36 cellular contexts compared by ENCODE assay signal in the genomic region with DNA sequence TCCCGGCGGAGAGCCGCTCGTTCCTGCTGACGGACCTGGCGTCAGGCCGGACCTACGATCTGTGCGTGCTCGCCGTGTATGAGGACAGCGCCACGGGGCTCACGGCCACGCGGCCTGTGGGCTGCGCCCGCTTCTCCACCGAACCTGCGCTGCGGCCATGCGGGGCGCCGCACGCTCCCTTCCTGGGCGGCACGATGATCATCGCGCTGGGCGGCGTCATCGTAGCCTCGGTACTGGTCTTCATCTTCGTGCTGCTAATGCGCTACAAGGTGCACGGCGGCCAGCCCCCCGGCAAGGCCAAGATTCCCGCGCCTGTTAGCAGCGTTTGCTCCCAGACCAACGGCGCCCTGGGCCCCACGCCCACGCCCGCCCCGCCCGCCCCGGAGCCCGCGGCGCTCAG. TPM values are rescaled to one million over a fixed set of nuclear protein-coding genes. Genes with fewer than 3 reads are reported as not detected.
"Had no signal": no experiment of that assay in that cellular context is flagged by ENCODE, and none has a peak within 500 bp of the region (broad histone marks: within the 10 kb centered on the region; RNA-seq: fewer than 3 reads in every experiment).

No MANE protein-coding gene starts in this region.

- H3K27me3 ChIP-seq: adrenal gland, body of pancreas, esophagus squamous epithelium had no signal

- H3K9me3 ChIP-seq: adrenal gland, body of pancreas, esophagus squamous epithelium had no signal

- H3K4me3 Mint-ChIP-seq: activated B cell treated with CpG ODN at 0.5 μM for 24 hours; activated CD4-positive, alpha-beta memory T cell treated with anti-CD3 and anti-CD28 coated beads for 36 hours; activated CD8-positive, alpha-beta memory T cell treated with anti-CD3 and anti-CD28 coated beads, Interleukin-2, amount 10 ng/mL, durations not matched to agents 7 days and 5 days; activated CD8-positive, alpha-beta T cell treated with anti-CD3 and anti-CD28 coated beads, Interleukin-2, amount 10 ng/mL, durations not matched to agents 7 days and 5 days; activated naive CD4-positive, alpha-beta T cell treated with anti-CD3 and anti-CD28 coated beads for 36 hours; activated naive CD4-positive, alpha-beta T cell treated with anti-CD3 and anti-CD28 coated beads, Interleukin-2, amount 50 U/mL, for 24 hours; activated naive CD8-positive, alpha-beta T cell treated with anti-CD3 and anti-CD28 coated beads for 36 hours; activated naive CD8-positive, alpha-beta T cell treated with anti-CD3 and anti-CD28 coated beads, Interleukin-2, amount 50 U/mL, for 24 hours; activated T-helper 1 cell treated with anti-CD3 and anti-CD28 coated beads, Interleukin-12 subunit alpha, Interleukin-12 subunit beta, Interleukin-2, Interleukin-4 antibody, amounts not matched to agents 30 ng/mL and 10 ng/mL and 1 ng/mL, durations not matched to agents 14 hours and 24 hours and 36 hours; T-cell; T-helper 1 cell treated with Interleukin-12 subunit alpha and Interleukin-12 subunit beta and Interleukin-4 antibody, amounts not matched to agents 30 μg/mL and 1 μg/mL, for 36 hours; T-helper 2 cell treated with Interferon-gamma antibody and Interleukin-4, amounts not matched to agents 5 μg/mL and 100 μg/mL, for 36 hours had no signal

- H3K4me1 Mint-ChIP-seq: activated B cell treated with CpG ODN at 0.5 μM for 24 hours; activated naive CD8-positive, alpha-beta T cell treated with anti-CD3 and anti-CD28 coated beads for 36 hours had no signal

- H3K4me1 ChIP-seq: adrenal gland, body of pancreas, esophagus squamous epithelium had no signal

- H3K27ac Mint-ChIP-seq: activated B cell treated with CpG ODN at 0.5 μM for 24 hours; activated CD4-positive, alpha-beta memory T cell treated with anti-CD3 and anti-CD28 coated beads for 36 hours; activated CD8-positive, alpha-beta T cell treated with anti-CD3 and anti-CD28 coated beads, Interleukin-2, amount 10 ng/mL, durations not matched to agents 7 days and 5 days; activated naive CD4-positive, alpha-beta T cell treated with anti-CD3 and anti-CD28 coated beads for 36 hours; activated naive CD8-positive, alpha-beta T cell treated with anti-CD3 and anti-CD28 coated beads for 36 hours; activated naive CD8-positive, alpha-beta T cell treated with anti-CD3 and anti-CD28 coated beads, Interleukin-2, amount 50 U/mL, for 24 hours; activated T-helper 1 cell treated with anti-CD3 and anti-CD28 coated beads, Interleukin-12 subunit alpha, Interleukin-12 subunit beta, Interleukin-2, Interleukin-4 antibody, amounts not matched to agents 30 ng/mL and 10 ng/mL and 1 ng/mL, durations not matched to agents 14 hours and 24 hours and 36 hours; activated T-helper 2 cell treated with anti-CD3 and anti-CD28 coated beads, Interferon-gamma antibody, Interleukin-2, Interleukin-4, amounts not matched to agents 10 μg/mL and 5 μg/mL and 100 μg/mL, durations not matched to agents 14 hours and 24 hours and 36 hours; T-helper 1 cell treated with Interleukin-12 subunit alpha and Interleukin-12 subunit beta and Interleukin-4 antibody, amounts not matched to agents 30 μg/mL and 1 μg/mL, for 36 hours; T-helper 2 cell treated with Interferon-gamma antibody and Interleukin-4, amounts not matched to agents 5 μg/mL and 100 μg/mL, for 36 hours had no signal

- H3K4me3 ChIP-seq: adrenal gland, body of pancreas, esophagus squamous epithelium had no signal

- H3K27me3 Mint-ChIP-seq: activated CD4-positive, alpha-beta memory T cell treated with anti-CD3 and anti-CD28 coated beads for 36 hours; activated naive CD4-positive, alpha-beta T cell treated with anti-CD3 and anti-CD28 coated beads, Interleukin-2, amount 50 U/mL, for 24 hours; activated naive CD8-positive, alpha-beta T cell treated with anti-CD3 and anti-CD28 coated beads for 36 hours; activated naive CD8-positive, alpha-beta T cell treated with anti-CD3 and anti-CD28 coated beads, Interleukin-2, amount 50 U/mL, for 24 hours; T-cell had no signal

- H3K36me3 Mint-ChIP-seq: activated CD4-positive, alpha-beta memory T cell treated with anti-CD3 and anti-CD28 coated beads for 36 hours; activated CD8-positive, alpha-beta memory T cell treated with anti-CD3 and anti-CD28 coated beads, Interleukin-2, amount 10 ng/mL, durations not matched to agents 7 days and 5 days; activated naive CD8-positive, alpha-beta T cell treated with anti-CD3 and anti-CD28 coated beads for 36 hours had no signal

- ATAC-seq: activated CD4-positive, CD25-positive, alpha-beta regulatory T cell treated with anti-CD3 and anti-CD28 coated beads, Interleukin-2, amount 50 U/mL, for 24 hours; activated CD8-positive, alpha-beta memory T cell treated with anti-CD3 and anti-CD28 coated beads, Interleukin-2, amount 10 ng/mL, durations not matched to agents 7 days and 5 days; activated CD8-positive, alpha-beta T cell treated with anti-CD3 and anti-CD28 coated beads, Interleukin-2, amount 10 ng/mL, durations not matched to agents 7 days and 5 days; activated naive CD8-positive, alpha-beta T cell treated with anti-CD3 and anti-CD28 coated beads, Interleukin-2, amount 50 U/mL, for 24 hours; body of pancreas; T-cell had no signal

- DNase-seq: activated B cell treated with CpG ODN at 0.5 μM for 24 hours; activated CD4-positive, alpha-beta memory T cell treated with anti-CD3 and anti-CD28 coated beads for 36 hours; activated CD4-positive, alpha-beta T cell treated with anti-CD3 and anti-CD28 coated beads for 48 hours; activated CD8-positive, alpha-beta memory T cell treated with anti-CD3 and anti-CD28 coated beads, Interleukin-2, amount 10 ng/mL, durations not matched to agents 7 days and 5 days; activated CD8-positive, alpha-beta memory T cell treated with anti-CD3 and anti-CD28 coated beads, Interleukin-2, amount 50 U/mL, for 4 hours; activated CD8-positive, alpha-beta T cell treated with anti-CD3 and anti-CD28 coated beads, Interleukin-2, amount 10 ng/mL, durations not matched to agents 7 days and 5 days; activated effector memory CD4-positive, alpha-beta T cell treated with anti-CD3 and anti-CD28 coated beads, Interleukin-2, amount 50 U/mL, for 16 hours; activated naive CD4-positive, alpha-beta T cell treated with anti-CD3 and anti-CD28 coated beads for 36 hours; activated naive CD8-positive, alpha-beta T cell treated with anti-CD3 and anti-CD28 coated beads for 36 hours; activated naive CD8-positive, alpha-beta T cell treated with anti-CD3 and anti-CD28 coated beads, Interleukin-2, amount 50 U/mL, for 24 hours; activated T-cell treated with anti-CD3 and anti-CD28 coated beads, Interleukin-2, amount 50 U/mL, for 1 hour; activated T-cell treated with anti-CD3 and anti-CD28 coated beads, Interleukin-2, amount 50 U/mL, for 48 hours; adrenal gland; amygdala; body of pancreas; caudate nucleus; cortex of kidney; effector CD8-positive, alpha-beta T cell; esophagus squamous epithelium; head of caudate nucleus; T-cell; T1000; WERI-Rb-1 had no signal

- H3K27ac ChIP-seq: adrenal gland, body of pancreas, epithelial cell of prostate, esophagus squamous epithelium, WERI-Rb-1 had no signal

RNA-seq across cellular contexts. Expression of a gene that starts 36.5 kb away (rescaled TPM):
- total RNA-seq: activated B cell treated with CpG ODN at 0.5 μM for 24 hours; activated CD4-positive, alpha-beta memory T cell treated with anti-CD3 and anti-CD28 coated beads for 36 hours; activated CD8-positive, alpha-beta memory T cell treated with anti-CD3 and anti-CD28 coated beads for 36 hours; activated naive CD4-positive, alpha-beta T cell treated with anti-CD3 and anti-CD28 coated beads for 36 hours; activated naive CD8-positive, alpha-beta T cell treated with anti-CD3 and anti-CD28 coated beads for 36 hours; activated T-helper 1 cell treated with anti-CD3 and anti-CD28 coated beads, Interleukin-12 subunit alpha, Interleukin-12 subunit beta, Interleukin-2, Interleukin-4 antibody, amounts not matched to agents 30 ng/mL and 10 ng/mL and 1 ng/mL, durations not matched to agents 14 hours and 24 hours and 36 hours; chondrocyte; dermis microvascular lymphatic vessel endothelial cell; endothelial cell of umbilical vein; fibroblast of lung; fibroblast of villous mesenchyme had no signal
- polyA plus RNA-seq: endothelial cell of umbilical vein, fibroblast of lung had no signal

RNA-seq across cellular contexts. Expression of a gene that starts 42.2 kb away (rescaled TPM):
- total RNA-seq: endothelial cell of umbilical vein had no signal
- polyA plus RNA-seq: endothelial cell of umbilical vein had no signal
